In the genomic region with DNA sequence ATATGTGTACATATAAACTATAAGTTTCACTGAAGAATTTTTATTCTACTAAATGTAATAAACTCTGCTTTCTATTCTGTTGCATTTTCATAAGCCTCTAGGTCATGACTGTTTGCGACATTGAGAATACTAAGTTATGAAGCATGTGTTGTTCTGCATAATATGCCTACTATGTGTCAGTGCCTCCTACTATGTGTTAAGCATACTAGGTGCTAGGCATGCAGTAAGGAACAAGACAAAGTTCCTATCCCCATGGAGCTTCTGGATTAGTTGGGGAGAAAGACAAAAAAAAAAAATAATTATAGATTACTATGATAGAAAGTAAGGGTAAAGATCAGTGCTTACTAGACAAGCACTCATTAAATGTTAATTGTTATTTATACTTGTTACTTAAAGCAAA, we compare ENCODE assay signal across 11 cellular contexts. TPM values are rescaled to one million over a fixed set of nuclear protein-coding genes. Genes with fewer than 3 reads are reported as not detected.
A peak's percentile ranks its signal among the peaks of the same experiment; 100 is the strongest.
DNase-seq lines count a peak whose midpoint lies in the region; ATAC-seq and TF ChIP-seq lines count a peak whose summit lies in the region.
"Had no signal": no experiment of that assay in that cellular context is flagged by ENCODE, and none has a peak within 500 bp of the region (broad histone marks: within the 10 kb centered on the region; RNA-seq: fewer than 3 reads in every experiment).

No MANE protein-coding gene starts in this region.

- intact Hi-C loops in IMR-90 (cut with micrococcal nuclease): no loop called here

- peak overlapping the region; percentile 86 for H3K4me2 ChIP-seq in IMR-90 (ENCODE audit: low read depth, low read length)
- H3K4me2 ChIP-seq in neural cell (ENCODE audit: low read length): peak overlapping the region; percentile 54

- H3K18ac ChIP-seq in IMR-90 (ENCODE audit: low read depth, low read length): no peak overlapping the region

- POLR2A ChIA-PET in IMR-90 (lab: Charles Lee; ENCODE audit: unreplicated experiment): interaction anchor here (0.7 kb wide), 1 partner anchor 23 kb away, joined by 4 read pairs; no protein-coding TSS in a partner anchor

- TF ChIP-seq POLR2A in IMR-90 (IDR thresholded peaks at IDR 0.05; ENCODE audit: low read depth, low read length): no peak

- no CpG with 5 or more reads among the region's 1 CpG for WGBS in IMR-90 (ENCODE audit: extremely low coverage in 2 of 2, insufficient read length in 1 of 2), 2 experiments

- H4K8ac ChIP-seq in IMR-90 (ENCODE audit: low read depth in 2 of 2, low read length in 2 of 2): peak overlapping the region in 1 of 2 experiments; percentile 50; a peak in 1 of 4 replicates

- H3K4me3 ChIP-seq in IMR-90 (ENCODE audit: insufficient read depth, low read depth, low read length) (no peak overlapping the region), neural cell (ENCODE audit: low read length) (peak overlapping the region; percentile 83)

- no peak for TF ChIP-seq EP300 in neural cell (conservative IDR thresholded peaks at IDR 0.05; ENCODE audit: poor library complexity, severe bottlenecking)

- CTCF ChIA-PET in IMR-90 (lab: Yijun Ruan, JAX): no interaction called here

- H3K23ac ChIP-seq in IMR-90 (ENCODE audit: low read depth, low read length): peak overlapping the region; percentile 98

- H3K27ac ChIP-seq in IMR-90 (ENCODE audit: insufficient read depth, low read length) (no peak overlapping the region), neural cell (ENCODE audit: low read length) (no peak overlapping the region)

- TF ChIP-seq RAD21 in IMR-90 (IDR thresholded peaks at IDR 0.05; ENCODE audit: low read length): no peak
- no peak for TF ChIP-seq RAD21 in neural cell (conservative IDR thresholded peaks at IDR 0.05)

- H3K4me3 Mint-ChIP-seq in central memory CD8-positive, alpha-beta T cell: peak overlapping the region; percentile 98
- H3K4me3 Mint-ChIP-seq in stimulated activated naive B cell treated with anti-CD40 and anti-IgM and Interleukin-4, amounts not matched to agents 10 μg/mL and 1 μg/mL and 100 μg/mL, for 72 hours: no peak overlapping the region

- H3K27me3 Mint-ChIP-seq in central memory CD8-positive, alpha-beta T cell: no peaks in the 10 kb centered on the region
- H3K27me3 Mint-ChIP-seq in stimulated activated naive B cell treated with anti-CD40 and anti-IgM and Interleukin-4, amounts not matched to agents 10 μg/mL and 1 μg/mL and 100 μg/mL, for 72 hours: no peaks in the 10 kb centered on the region

- H3K36me3 Mint-ChIP-seq in central memory CD8-positive, alpha-beta T cell (ENCODE audit: insufficient read depth): peaks cover 16% of the 10 kb centered on the region
- peaks cover 11 to 18% of the 10 kb centered on the region in 2 donors for H3K36me3 Mint-ChIP-seq in stimulated activated naive B cell treated with anti-CD40 and anti-IgM and Interleukin-4, amounts not matched to agents 10 μg/mL and 1 μg/mL and 100 μg/mL, for 72 hours

- no peaks in the 10 kb centered on the region for H3K9me3 ChIP-seq in IMR-90 (ENCODE audit: control insufficient read depth, insufficient read depth, low read length)
- H3K9me3 ChIP-seq in neural cell (ENCODE audit: low read length): no peaks in the 10 kb centered on the region
- H3K9me3 ChIP-seq: colonic mucosa had no signal

- H4K5ac ChIP-seq in IMR-90 (ENCODE audit: low read depth, low read length): no peak overlapping the region

- no peak overlapping the region for H4K91ac ChIP-seq in IMR-90 (ENCODE audit: insufficient read depth, low read depth, low read length)

- H2BK15ac ChIP-seq in IMR-90 (ENCODE audit: low read depth, low read length): no peak overlapping the region

- TF ChIP-seq CTCF in IMR-90 (conservative IDR thresholded peaks at IDR 0.05; ENCODE audit: low read depth, low read length) (no peak), neural cell (IDR thresholded peaks at IDR 0.05; ENCODE audit: poor library complexity, severe bottlenecking) (no peak)

- H2BK20ac ChIP-seq in IMR-90 (ENCODE audit: low read depth, low read length): no peak overlapping the region

- H3K56ac ChIP-seq in IMR-90 (ENCODE audit: extremely low read depth, insufficient read depth, low read length): no peak overlapping the region

- peak; percentile 16 for DNase-seq in CD1c-positive myeloid dendritic cell (ENCODE audit: extremely low spot score)
- no peak for DNase-seq in IMR-90
- no peak for DNase-seq in central memory CD8-positive, alpha-beta T cell (ENCODE audit: low spot score in 2 of 2)
- no peak for DNase-seq in NCI-H2171 (lab: John Stamatoyannopoulos, UW)
- no peak for DNase-seq in stimulated activated naive B cell treated with anti-CD40 and anti-IgM and Interleukin-4, amounts not matched to agents 10 μg/mL and 1 μg/mL and 100 μg/mL, for 72 hours
- DNase-seq: colonic mucosa, NCI-H1930 had no signal

- H3K36me3 ChIP-seq in IMR-90 (ENCODE audit: control insufficient read depth, insufficient read depth, low read length) (no peaks in the 10 kb centered on the region), neural cell (ENCODE audit: insufficient read depth, low read length) (no peaks in the 10 kb centered on the region)
- H3K36me3 ChIP-seq: colonic mucosa had no signal

- H3K9me2 ChIP-seq in neural cell (ENCODE audit: insufficient read depth, low read length): no peaks in the 10 kb centered on the region

- H2AK9ac ChIP-seq in IMR-90 (replicated peaks; ENCODE audit: low read depth, low read length, poor library complexity): no peak overlapping the region

- peaks cover 8 to 20% of the 10 kb centered on the region in 2 experiments; a peak in 3 of 4 replicates for H3K79me1 ChIP-seq in IMR-90 (ENCODE audit: low read depth in 1 of 2, low read length in 2 of 2)

- no TSS peak for BruUV-seq in IMR-90 (replicated peaks; lab: Mats Ljungman, UMichigan)

- no peak overlapping the region for H2AFZ ChIP-seq in IMR-90 (replicated peaks; ENCODE audit: low read length, poor library complexity)
- no peak overlapping the region for H2AFZ ChIP-seq in neural cell (ENCODE audit: low read depth, low read length)

- no peak overlapping the region for H2BK120ac ChIP-seq in IMR-90 (ENCODE audit: low read depth, low read length)

- H3K9ac ChIP-seq in IMR-90 (ENCODE audit: low read depth, low read length) (no peak overlapping the region), neural cell (ENCODE audit: low read length) (no peak overlapping the region)

- in situ Hi-C loops in IMR-90 (cut with MboI; ENCODE audit: low sequenced_read_pairs): no loop called here

- no peaks in the 10 kb centered on the region for H3K9me3 Mint-ChIP-seq in central memory CD8-positive, alpha-beta T cell
- H3K9me3 Mint-ChIP-seq in stimulated activated naive B cell treated with anti-CD40 and anti-IgM and Interleukin-4, amounts not matched to agents 10 μg/mL and 1 μg/mL and 100 μg/mL, for 72 hours: no peaks in the 10 kb centered on the region
- H3K9me3 Mint-ChIP-seq: activated T-helper 2 cell treated with anti-CD3 and anti-CD28 coated beads, Interferon-gamma antibody, Interleukin-2, Interleukin-4, amounts not matched to agents 10 μg/mL and 5 μg/mL and 100 μg/mL, durations not matched to agents 14 hours and 24 hours and 36 hours had no signal

- H3K4me1 ChIP-seq in IMR-90 (ENCODE audit: control insufficient read depth, insufficient read depth, low read length): no peaks in the 10 kb centered on the region; the same call in 1 of the 2 replicates

- H3K79me2 ChIP-seq in neural cell (replicated peaks; ENCODE audit: insufficient read depth, low read length): peaks cover 46% of the 10 kb centered on the region

- peak overlapping the region; percentile 20; the same call in 1 of the 2 replicates for H2AK5ac ChIP-seq in IMR-90 (ENCODE audit: low read depth, low read length)

- peak overlapping the region; percentile 76; the same call in 1 of the 2 replicates for H3K4ac ChIP-seq in IMR-90 (ENCODE audit: low read depth, low read length)

- peaks cover 8% of the 10 kb centered on the region for H3F3A ChIP-seq in neural cell (ENCODE audit: insufficient read depth, low read length, poor library complexity, severe bottlenecking)

- H3K14ac ChIP-seq in IMR-90 (replicated peaks; ENCODE audit: low read depth, low read length): peak overlapping the region; percentile 84; the same call in 1 of the 2 replicates

- H3K4me1 Mint-ChIP-seq in central memory CD8-positive, alpha-beta T cell: peaks cover 26% of the 10 kb centered on the region
- peaks cover 9 to 19% of the 10 kb centered on the region in 2 donors for H3K4me1 Mint-ChIP-seq in stimulated activated naive B cell treated with anti-CD40 and anti-IgM and Interleukin-4, amounts not matched to agents 10 μg/mL and 1 μg/mL and 100 μg/mL, for 72 hours

- H3K9me1 ChIP-seq in IMR-90 (ENCODE audit: insufficient read depth, low read length): no peaks in the 10 kb centered on the region

- dilution Hi-C loops in IMR-90 (cut with HindIII; ENCODE audit: low sequenced_read_pairs, unreplicated experiment): no loop called here

- no peak overlapping the region for H3K27ac Mint-ChIP-seq in central memory CD8-positive, alpha-beta T cell (ENCODE audit: low read depth)
- no peak overlapping the region for H3K27ac Mint-ChIP-seq in stimulated activated naive B cell treated with anti-CD40 and anti-IgM and Interleukin-4, amounts not matched to agents 10 μg/mL and 1 μg/mL and 100 μg/mL, for 72 hours

- ATAC-seq in IMR-90 (ENCODE audit: low read depth): no peak
- no peak for ATAC-seq in central memory CD8-positive, alpha-beta T cell (replicated peaks; ENCODE audit: extremely low read depth, poor library complexity, severe bottlenecking)
- no peak for ATAC-seq in HG03175 (IDR thresholded peaks at IDR 0.05; ENCODE audit: unreplicated experiment)
- no peak for ATAC-seq in stimulated activated naive B cell treated with anti-CD40 and anti-IgM and Interleukin-4, amounts not matched to agents 10 μg/mL and 1 μg/mL and 100 μg/mL, for 72 hours (replicated peaks)
- ATAC-seq in HG03108 (IDR thresholded peaks at IDR 0.05; ENCODE audit: unreplicated experiment): no peak

- H4K20me1 ChIP-seq in IMR-90 (ENCODE audit: insufficient read depth, low read length) (peaks cover 14% of the 10 kb centered on the region), neural cell (ENCODE audit: insufficient read depth) (peaks cover 13% of the 10 kb centered on the region)

- peak overlapping the region; percentile 71 for H2BK5ac ChIP-seq in IMR-90 (ENCODE audit: low read depth, low read length, poor library complexity, severe bottlenecking)

- H3K27me3 ChIP-seq in IMR-90 (ENCODE audit: control insufficient read depth, insufficient read depth, low read length) (no peaks in the 10 kb centered on the region), neural cell (ENCODE audit: insufficient read depth, low read depth, low read length) (no peaks in the 10 kb centered on the region)
- H3K27me3 ChIP-seq: colonic mucosa had no signal

RNA-seq across cellular contexts. Expression of gene SDCCAG8, which starts 1.3 kb away (rescaled TPM):
- 43.3 and 46.8 TPM in 2 replicates for total RNA-seq in IMR-90 (2012; rRNA removed)
- polyA plus RNA-seq in IMR-90 (2012; rRNA removed): 24.2 and 25.2 TPM in 2 replicates
- polyA plus RNA-seq in IMR-90 (2012; cell fraction: cytosol; rRNA removed): 15.6 and 16.9 TPM in 2 replicates
- 15.2 and 27.1 TPM in 2 replicates for polyA plus RNA-seq in IMR-90 (2012; cell fraction: nucleus; rRNA removed; ENCODE audit: low replicate concordance)
- polyA plus RNA-seq in neural cell: 32.2 and 33.7 TPM in 2 replicates
- polyA minus RNA-seq in neural cell: 61.8 and 62.2 TPM in 2 replicates

RNA-seq across cellular contexts. Expression of gene CEP170, which starts 2.1 kb away (rescaled TPM):
- 151 and 196 TPM in 2 replicates for total RNA-seq in IMR-90 (2012; rRNA removed)
- polyA plus RNA-seq in IMR-90 (2012; rRNA removed) (65.8 and 66.0 TPM in 2 replicates), neural cell (383 and 403 TPM in 2 replicates)
- 21.7 and 28.1 TPM in 2 replicates for polyA plus RNA-seq in IMR-90 (2012; cell fraction: cytosol; rRNA removed)
- polyA plus RNA-seq in IMR-90 (2012; cell fraction: nucleus; rRNA removed; ENCODE audit: low replicate concordance): 39.6 and 175 TPM in 2 replicates
- 611 and 700 TPM in 2 replicates for polyA minus RNA-seq in neural cell
